ENCODE assay signal across 15 cellular contexts in genomic region chr7:11104578-11104977, GRCh38.
DNase-seq lines count a peak whose midpoint lies in the region; ATAC-seq and TF ChIP-seq lines count a peak whose summit lies in the region.
"Had no signal": no experiment of that assay in that cellular context is flagged by ENCODE, and none has a peak within 500 bp of the region (broad histone marks: within the 10 kb centered on the region; RNA-seq: fewer than 3 reads in every experiment).

No MANE protein-coding gene starts in this region.

- no peaks in the 10 kb centered on the region for H3K36me3 Mint-ChIP-seq in endothelial cell (ENCODE audit: low read depth, unreplicated experiment)
- H3K36me3 Mint-ChIP-seq in progenitor cell of endocrine pancreas (ENCODE audit: insufficient read depth) = peaks cover 1% of the 10 kb centered on the region

- 0 out of 2 replicates have a peak overlapping the region, but pooled peaks have one; percentile 1 for H3K4me2 ChIP-seq in OCI-LY3 (ENCODE audit: low read length)
- H3K4me2 ChIP-seq: BLaER1 treated with 17β-estradiol and CSF1 and Interleukin-3, amounts not matched to agents 10 nM and 100 nM had no signal

- intact Hi-C loops in dorsolateral prefrontal cortex (cut with DNase I) = no loop called here

- H3K4me3 ChIP-seq in OCI-LY3 (ENCODE audit: low read length) = no peak overlapping the region
- no peak overlapping the region for H3K4me3 ChIP-seq in dorsolateral prefrontal cortex
- H3K4me3 ChIP-seq: BLaER1 treated with 17β-estradiol and CSF1 and Interleukin-3, amounts not matched to agents 10 nM and 100 nM had no signal

- ATAC-seq in GM19351 (IDR thresholded peaks at IDR 0.05; ENCODE audit: unreplicated experiment) (peak; percentile 45), HG02642 (IDR thresholded peaks at IDR 0.05; ENCODE audit: poor library complexity, unreplicated experiment) (peak; percentile 51)
- ATAC-seq: CD8-positive, alpha-beta T cell had no signal

- DNase-seq in endothelial cell (ENCODE audit: low spot score) = no peak
- no peak for DNase-seq in hypothalamus (lab: John Stamatoyannopoulos, UW)
- DNase-seq in progenitor cell of endocrine pancreas (ENCODE audit: low spot score, unreplicated experiment) = no peak
- no peak for DNase-seq in dorsolateral prefrontal cortex
- DNase-seq: Calu3; CD8-positive, alpha-beta T cell; DMS79 treated with DMSO at 0.1 percent for 48 hours; GF-D8; HCEC 1CT had no signal

- no peaks in the 10 kb centered on the region for H3K27me3 ChIP-seq in OCI-LY3 (ENCODE audit: low read depth, low read length)
- no peaks in the 10 kb centered on the region for H3K27me3 ChIP-seq in dorsolateral prefrontal cortex
- H3K27me3 ChIP-seq: BLaER1 treated with 17β-estradiol and CSF1 and Interleukin-3, amounts not matched to agents 10 nM and 100 nM had no signal

- no peak overlapping the region for H3K9ac ChIP-seq in OCI-LY3 (ENCODE audit: low read length)
- H3K9ac ChIP-seq: BLaER1 treated with 17β-estradiol and CSF1 and Interleukin-3, amounts not matched to agents 10 nM and 100 nM had no signal

- no peaks in the 10 kb centered on the region for H3K9me3 ChIP-seq in OCI-LY3 (ENCODE audit: insufficient read depth, low read length)
- H3K9me3 ChIP-seq: BLaER1 treated with 17β-estradiol and CSF1 and Interleukin-3, amounts not matched to agents 10 nM and 100 nM had no signal

- no peaks in the 10 kb centered on the region for H3K9me3 Mint-ChIP-seq in endothelial cell (ENCODE audit: unreplicated experiment)
- H3K9me3 Mint-ChIP-seq in progenitor cell of endocrine pancreas (ENCODE audit: low read depth) = no peaks in the 10 kb centered on the region
- H3K9me3 Mint-ChIP-seq: CD8-positive, alpha-beta T cell had no signal

- H3K27ac ChIP-seq in OCI-LY3 (ENCODE audit: low read length) (no peak overlapping the region), dorsolateral prefrontal cortex (no peak overlapping the region)
- H3K27ac ChIP-seq: BLaER1 treated with 17β-estradiol and CSF1 and Interleukin-3, amounts not matched to agents 10 nM and 100 nM; HL-60 had no signal

- H3K79me2 ChIP-seq in OCI-LY3 (ENCODE audit: low read length) = no peaks in the 10 kb centered on the region

- no peak overlapping the region for H3K4me3 Mint-ChIP-seq in endothelial cell (ENCODE audit: unreplicated experiment)
- no peak overlapping the region for H3K4me3 Mint-ChIP-seq in progenitor cell of endocrine pancreas (ENCODE audit: low read depth)
- H3K4me3 Mint-ChIP-seq: B cell; CD8-positive, alpha-beta T cell had no signal

- H2AFZ ChIP-seq in OCI-LY3 (ENCODE audit: low read depth, low read length) = no peak overlapping the region

- TF ChIP-seq CTCF in OCI-LY3 (IDR thresholded peaks at IDR 0.05; ENCODE audit: low read depth, low read length) (no peak), endothelial cell (IDR thresholded peaks at IDR 0.05; ENCODE audit: unreplicated experiment) (no peak), progenitor cell of endocrine pancreas (IDR thresholded peaks at IDR 0.05; ENCODE audit: unreplicated experiment) (no peak), dorsolateral prefrontal cortex (IDR thresholded peaks at IDR 0.05 in 54 of 56, conservative IDR thresholded peaks at IDR 0.05 in 2 of 56; ENCODE audit: low read depth in 1 of 56, partially characterized antibody in 56 of 56) (no peak)

- H3K27me3 Mint-ChIP-seq in endothelial cell (ENCODE audit: unreplicated experiment) (no peaks in the 10 kb centered on the region), progenitor cell of endocrine pancreas (no peaks in the 10 kb centered on the region)
- H3K27me3 Mint-ChIP-seq: B cell had no signal

- H4K20me1 ChIP-seq in OCI-LY3 (ENCODE audit: insufficient read depth, low read length) = no peaks in the 10 kb centered on the region
- H4K20me1 ChIP-seq: BLaER1 treated with 17β-estradiol and CSF1 and Interleukin-3, amounts not matched to agents 10 nM and 100 nM had no signal

- peak overlapping the region; percentile 87 for H3K27ac Mint-ChIP-seq in endothelial cell (ENCODE audit: unreplicated experiment)
- H3K27ac Mint-ChIP-seq in progenitor cell of endocrine pancreas = no peak overlapping the region
- H3K27ac Mint-ChIP-seq: B cell; CD8-positive, alpha-beta T cell had no signal

- peaks cover 2% of the 10 kb centered on the region for H3K36me3 ChIP-seq in OCI-LY3 (replicated peaks; ENCODE audit: low read depth, low read length)

- peaks cover 8% of the 10 kb centered on the region for H3K4me1 ChIP-seq in OCI-LY3 (ENCODE audit: low read length)
- H3K4me1 ChIP-seq: BLaER1 treated with 17β-estradiol and CSF1 and Interleukin-3, amounts not matched to agents 10 nM and 100 nM had no signal

- H3K4me1 Mint-ChIP-seq in endothelial cell (ENCODE audit: unreplicated experiment) = peaks cover 14% of the 10 kb centered on the region
- H3K4me1 Mint-ChIP-seq in progenitor cell of endocrine pancreas (ENCODE audit: low read depth) = peaks cover 9% of the 10 kb centered on the region
